Comparison of ENCODE assay signal across 8 cellular contexts in genomic region chr4:82268050-82268825, GRCh38.
A peak's percentile ranks its signal among the peaks of the same experiment; 100 is the strongest.
DNase-seq lines count a peak whose midpoint lies in the region; ATAC-seq, FAIRE-seq and TF ChIP-seq lines count a peak whose summit lies in the region.

No MANE protein-coding gene starts in this region.

- peak; percentile 54 to 73 for TF ChIP-seq CTCF in endothelial cell of umbilical vein (IDR thresholded peaks at IDR 0.05; ENCODE audit: extremely low read depth in 1 of 2, insufficient read depth in 1 of 2, low read depth in 1 of 2, low read length in 2 of 2)
- TF ChIP-seq CTCF in suprapubic skin (IDR thresholded peaks at IDR 0.05), result peak; percentile 60 to 66

- no peaks in the 10 kb centered on the region for H3K79me2 ChIP-seq in endothelial cell of umbilical vein (ENCODE audit: control insufficient read depth, insufficient read depth, low read length)

- no peak for FAIRE-seq in endothelial cell of umbilical vein (lab: Jason Lieb, UNC)

- H3K9me1 ChIP-seq in endothelial cell of umbilical vein (replicated peaks; ENCODE audit: control insufficient read depth, extremely low read depth, insufficient read depth, low read length), result no peaks in the 10 kb centered on the region

- peaks cover 18% of the 10 kb centered on the region for H3K27me3 Mint-ChIP-seq in CD4-positive, CD25-positive, alpha-beta regulatory T cell
- peaks cover 11% of the 10 kb centered on the region for H3K27me3 Mint-ChIP-seq in activated CD4-positive, alpha-beta T cell treated with anti-CD3 and anti-CD28 coated beads, Interleukin-2, amount 10 ng/mL, durations not matched to agents 24 days and 14 days

- no TSS peak for BruUV-seq in endothelial cell of umbilical vein (replicated peaks; lab: Mats Ljungman, UMichigan)

- peak; percentile 69 to 85 for ATAC-seq in CD4-positive, CD25-positive, alpha-beta regulatory T cell (ENCODE audit: low read depth in 2 of 2)
- ATAC-seq in GM19035 (IDR thresholded peaks at IDR 0.05; ENCODE audit: unreplicated experiment) (peak; percentile 81), HG03460 (IDR thresholded peaks at IDR 0.05; ENCODE audit: unreplicated experiment) (peak; percentile 61)

- POLR2A ChIA-PET in endothelial cell of umbilical vein (lab: Charles Lee), result no interaction called here

- peaks cover 2% of the 10 kb centered on the region for H3K27me3 ChIP-seq in CD4-positive, CD25-positive, alpha-beta regulatory T cell (ENCODE audit: control insufficient read depth, insufficient read depth, low read length)
- H3K27me3 ChIP-seq in endothelial cell of umbilical vein (ENCODE audit: control insufficient read depth in 2 of 2, insufficient read depth in 2 of 2, low read length in 2 of 2) (peaks cover 3% of the 10 kb centered on the region in 2 experiments), suprapubic skin (no peaks in the 10 kb centered on the region)

- no peaks in the 10 kb centered on the region for H3K9me3 ChIP-seq in CD4-positive, CD25-positive, alpha-beta regulatory T cell (ENCODE audit: control insufficient read depth in 2 of 2, low read length in 2 of 2)
- H3K9me3 ChIP-seq in endothelial cell of umbilical vein (replicated peaks; ENCODE audit: control insufficient read depth, insufficient read depth, low read length) (no peaks in the 10 kb centered on the region), suprapubic skin (no peaks in the 10 kb centered on the region)

- H3K27ac Mint-ChIP-seq in CD4-positive, CD25-positive, alpha-beta regulatory T cell, result peak overlapping the region in 1 of 3 donors; percentile 42
- H3K27ac Mint-ChIP-seq in activated CD4-positive, alpha-beta T cell treated with anti-CD3 and anti-CD28 coated beads, Interleukin-2, amount 10 ng/mL, durations not matched to agents 24 days and 14 days, result no peak overlapping the region

- H3K4me1 ChIP-seq in CD4-positive, CD25-positive, alpha-beta regulatory T cell (ENCODE audit: control insufficient read depth, insufficient read depth, low read length, poor library complexity, severe bottlenecking), result no peaks in the 10 kb centered on the region
- H3K4me1 ChIP-seq in endothelial cell of umbilical vein (ENCODE audit: control insufficient read depth, extremely low read depth, insufficient read depth, low read length) (no peaks in the 10 kb centered on the region), suprapubic skin (peaks cover 15% of the 10 kb centered on the region)

- H3K27ac ChIP-seq in CD4-positive, CD25-positive, alpha-beta regulatory T cell (ENCODE audit: insufficient read depth, low read length, poor library complexity, severe bottlenecking), result no peak overlapping the region
- H3K27ac ChIP-seq in endothelial cell of umbilical vein (ENCODE audit: insufficient read depth, low read depth, low read length) (no peak overlapping the region), suprapubic skin (peak overlapping the region; percentile 67)

- 21% methylated on average over 4 of the region's 4 CpGs for WGBS in suprapubic skin

- no peaks in the 10 kb centered on the region for H4K20me1 ChIP-seq in endothelial cell of umbilical vein (replicated peaks; ENCODE audit: control insufficient read depth, extremely low read depth, insufficient read depth, low read length)

- H3K9me3 Mint-ChIP-seq in CD4-positive, CD25-positive, alpha-beta regulatory T cell, result peaks cover 0 to 2% (median 0%) of the 10 kb centered on the region in 7 donors
- H3K9me3 Mint-ChIP-seq in activated CD4-positive, alpha-beta T cell treated with anti-CD3 and anti-CD28 coated beads, Interleukin-2, amount 10 ng/mL, durations not matched to agents 24 days and 14 days, result no peaks in the 10 kb centered on the region

- no peak for TF ChIP-seq POLR2A in endothelial cell of umbilical vein (IDR thresholded peaks at IDR 0.05; ENCODE audit: low read depth, low read length)
- no peak for TF ChIP-seq POLR2A in suprapubic skin (IDR thresholded peaks at IDR 0.05)

- intact Hi-C loops in activated CD4-positive, alpha-beta T cell treated with anti-CD3 and anti-CD28 coated beads, Interleukin-2, amount 10 ng/mL, durations not matched to agents 24 days and 14 days (cut with micrococcal nuclease), result loop anchor here (1.0 to 5.0 kb wide), 3 partner anchors 469 to 862 kb away; no protein-coding TSS in a partner anchor
- intact Hi-C loops in endothelial cell of umbilical vein (cut with micrococcal nuclease), result loop anchor here (1.0 kb wide), 1 partner anchor 801 kb away; no protein-coding TSS in a partner anchor

- peaks cover 0 to 9% (median 4%) of the 10 kb centered on the region in 4 donors for H3K4me1 Mint-ChIP-seq in CD4-positive, CD25-positive, alpha-beta regulatory T cell
- H3K4me1 Mint-ChIP-seq in activated CD4-positive, alpha-beta T cell treated with anti-CD3 and anti-CD28 coated beads, Interleukin-2, amount 10 ng/mL, durations not matched to agents 24 days and 14 days, result peaks cover 11% of the 10 kb centered on the region

- H3K36me3 Mint-ChIP-seq in CD4-positive, CD25-positive, alpha-beta regulatory T cell, result peaks cover 5% of the 10 kb centered on the region
- no peaks in the 10 kb centered on the region for H3K36me3 Mint-ChIP-seq in activated CD4-positive, alpha-beta T cell treated with anti-CD3 and anti-CD28 coated beads, Interleukin-2, amount 10 ng/mL, durations not matched to agents 24 days and 14 days (ENCODE audit: low read depth)

- H2AFZ ChIP-seq in endothelial cell of umbilical vein (ENCODE audit: low read depth, low read length), result no peak overlapping the region

- DNase-seq in CD4-positive, CD25-positive, alpha-beta regulatory T cell, result peak; percentile 14 to 47 (median 44)
- peak; percentile 36 for DNase-seq in NCI-H510A (lab: John Stamatoyannopoulos, UW)
- DNase-seq in activated CD4-positive, alpha-beta T cell treated with anti-CD3 and anti-CD28 coated beads, Interleukin-2, amount 10 ng/mL, durations not matched to agents 24 days and 14 days, result peak; percentile 80
- DNase-seq in endothelial cell of umbilical vein (ENCODE audit: low read depth, low spot score), result peak; percentile 37
- peak; percentile 74 for DNase-seq in midbrain (lab: John Stamatoyannopoulos, UW)
- no peak for DNase-seq in suprapubic skin (ENCODE audit: low spot score in 2 of 2)

- no peaks in the 10 kb centered on the region for H3K36me3 ChIP-seq in CD4-positive, CD25-positive, alpha-beta regulatory T cell (ENCODE audit: control insufficient read depth, insufficient read depth, low read length)
- H3K36me3 ChIP-seq in endothelial cell of umbilical vein (ENCODE audit: control insufficient read depth in 2 of 2, extremely low read depth in 1 of 2, insufficient read depth in 2 of 2, low read length in 2 of 2) (no peaks in the 10 kb centered on the region), suprapubic skin (no peaks in the 10 kb centered on the region)

- no peak overlapping the region for H3K9ac ChIP-seq in endothelial cell of umbilical vein (replicated peaks; ENCODE audit: extremely low read depth, insufficient read depth, low read length)

- no peak overlapping the region for H3K4me2 ChIP-seq in endothelial cell of umbilical vein (ENCODE audit: insufficient read depth, low read length)

- no peak for TF ChIP-seq EP300 in suprapubic skin (IDR thresholded peaks at IDR 0.05)

- no peak overlapping the region for H3K4me3 Mint-ChIP-seq in CD4-positive, CD25-positive, alpha-beta regulatory T cell
- no peak overlapping the region for H3K4me3 Mint-ChIP-seq in activated CD4-positive, alpha-beta T cell treated with anti-CD3 and anti-CD28 coated beads, Interleukin-2, amount 10 ng/mL, durations not matched to agents 24 days and 14 days

- H3K4me3 ChIP-seq in CD4-positive, CD25-positive, alpha-beta regulatory T cell (ENCODE audit: low read depth, low read length), result no peak overlapping the region
- H3K4me3 ChIP-seq in endothelial cell of umbilical vein (replicated peaks in 1 of 3; ENCODE audit: insufficient read depth in 1 of 3, low read depth in 1 of 3, low read length in 3 of 3), result no peak overlapping the region
- H3K4me3 ChIP-seq in suprapubic skin, result peak overlapping the region; percentile 24

- CTCF ChIA-PET in endothelial cell of umbilical vein (lab: Charles Lee), result interaction anchor here (0.6 to 2.3 kb wide), 15 partner anchors 9 to 1198 kb away, joined by 3 to 60 read pairs (median 6); no protein-coding TSS in a partner anchor

- dilution Hi-C loops in endothelial cell of umbilical vein (cut with MboI; ENCODE audit: extremely low pct_ligation_motif_present, low sequenced_read_pairs), result no loop called here

TF ChIP-seq in endothelial cell of umbilical vein, 7 proteins besides CTCF, POLR2A, EP300 and RAD21:
- TF ChIP-seq JUN (IDR thresholded peaks at IDR 0.05; ENCODE audit: borderline replicate concordance, insufficient read depth, insufficient read length, low read depth), result no peak
- no peak for TF ChIP-seq GATA2 (IDR thresholded peaks at IDR 0.05; ENCODE audit: insufficient read depth, insufficient read length, low read depth, low read length)
- no peak for TF ChIP-seq MAX (IDR thresholded peaks at IDR 0.05; ENCODE audit: insufficient read depth, insufficient read length)
- no peak for TF ChIP-seq POLR2AphosphoS5 (IDR thresholded peaks at IDR 0.05; ENCODE audit: insufficient read depth, low read depth, low read length)
- TF ChIP-seq FOS (IDR thresholded peaks at IDR 0.05; ENCODE audit: borderline replicate concordance, insufficient read depth, low read length), result no peak
- TF ChIP-seq EZH2 (IDR thresholded peaks at IDR 0.05; ENCODE audit: borderline replicate concordance, low read depth, low read length, severe bottlenecking), result no peak
- TF ChIP-seq MYC (IDR thresholded peaks at IDR 0.05; ENCODE audit: low read depth, low read length), result no peak

Comparison
In these comparisons a context has a peak if more than half of its experiments do, and no peak if none do; other contexts are left out.
1. DNase-seq: peak in CD4-positive, CD25-positive, alpha-beta regulatory T cell (3 of 3), NCI-H510A (single experiment), activated CD4-positive, alpha-beta T cell treated with anti-CD3 and anti-CD28 coated beads, Interleukin-2, amount 10 ng/mL, durations not matched to agents 24 days and 14 days (single experiment), endothelial cell of umbilical vein (single experiment) and midbrain (single experiment); none in suprapubic skin (0 of 2).
2. Peak in every context shown above with its lines, with median percentiles within 50 percentile points of each other: ATAC-seq.